In the genomic region with DNA sequence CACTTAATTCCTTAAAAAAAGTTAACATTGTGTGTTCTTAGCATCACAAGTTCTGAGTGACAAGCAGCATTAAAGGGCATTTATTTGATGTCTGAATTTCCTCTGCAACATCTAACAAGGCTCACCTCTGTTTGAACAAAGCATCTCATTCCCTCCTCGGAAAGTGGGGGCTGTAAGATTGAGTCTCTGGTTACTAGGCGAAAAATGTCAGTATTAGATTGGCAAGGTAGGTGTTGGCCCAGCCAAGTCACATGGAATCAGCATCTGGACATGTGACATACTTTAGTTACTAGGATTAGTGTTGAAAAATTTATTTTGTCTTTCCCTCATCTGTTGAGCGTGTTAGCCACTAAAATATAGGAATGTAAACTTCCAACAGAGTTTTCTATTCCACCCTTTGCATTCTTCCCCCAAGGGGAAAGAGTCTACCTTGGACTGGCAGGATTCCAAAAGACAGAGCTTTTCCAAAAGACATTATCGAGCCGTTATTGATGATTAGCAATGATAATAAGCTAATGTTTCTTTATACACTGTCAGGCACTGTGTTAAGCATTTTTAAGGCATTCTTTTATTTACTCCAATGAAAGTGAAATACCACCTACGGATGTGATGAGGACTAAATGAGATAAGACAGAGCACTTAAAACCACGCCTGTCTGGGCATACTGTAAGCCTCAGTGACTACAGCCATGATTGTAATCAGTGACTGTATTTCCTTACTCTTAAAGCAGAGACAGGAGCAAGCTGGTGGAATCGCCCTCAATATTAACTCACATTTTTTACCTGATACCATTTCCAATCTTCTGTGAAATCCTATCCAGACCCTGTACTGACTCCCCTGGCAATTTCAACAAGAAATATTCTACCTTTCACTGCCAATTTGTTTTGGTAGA, we compare ENCODE assay signal across 8 cellular contexts.
DNase-seq lines count a peak whose midpoint lies in the region; ATAC-seq and TF ChIP-seq lines count a peak whose summit lies in the region.
"Had no signal": no experiment of that assay in that cellular context is flagged by ENCODE, and none has a peak within 500 bp of the region (broad histone marks: within the 10 kb centered on the region; RNA-seq: fewer than 3 reads in every experiment).

No MANE protein-coding gene starts in this region.

- peaks cover 2% of the 10 kb centered on the region for H3F3A ChIP-seq in smooth muscle cell (ENCODE audit: low read depth)

- H3K4me1 ChIP-seq in mammary epithelial cell (ENCODE audit: insufficient read depth, low read length) (peaks cover 14% of the 10 kb centered on the region), smooth muscle cell (ENCODE audit: low read depth) (peaks cover 6% of the 10 kb centered on the region)

- TF ChIP-seq CTCF in mammary epithelial cell (conservative IDR thresholded peaks at IDR 0.05 in 1 of 2, IDR thresholded peaks at IDR 0.05 in 1 of 2; ENCODE audit: extremely low read depth in 1 of 2, insufficient read depth in 1 of 2, low read depth in 1 of 2, low read length in 2 of 2) (no peak), smooth muscle cell (IDR thresholded peaks at IDR 0.05; ENCODE audit: borderline replicate concordance, insufficient read depth, poor library complexity, severe bottlenecking) (no peak)

- dilution Hi-C loops in mammary epithelial cell (cut with HindIII; ENCODE audit: low sequenced_read_pairs) = no loop called here

- H3K36me3 ChIP-seq in mammary epithelial cell (ENCODE audit: insufficient read depth, low read length) (no peaks in the 10 kb centered on the region), smooth muscle cell (ENCODE audit: low read depth) (no peaks in the 10 kb centered on the region)

- in situ Hi-C loops in mammary epithelial cell (cut with MboI; ENCODE audit: low sequenced_read_pairs in 2 of 2) = no loop called here

- peak; percentile 68 for ATAC-seq in GM19035 (IDR thresholded peaks at IDR 0.05; ENCODE audit: unreplicated experiment)
- peak; percentile 70 for ATAC-seq in HG03097 (IDR thresholded peaks at IDR 0.05; ENCODE audit: low FRiP score, unreplicated experiment)

- H4K20me1 ChIP-seq in mammary epithelial cell (ENCODE audit: insufficient read depth, low read length) (no peaks in the 10 kb centered on the region), smooth muscle cell (ENCODE audit: low read depth) (no peaks in the 10 kb centered on the region)

- H3K27ac ChIP-seq in mammary epithelial cell (ENCODE audit: insufficient read depth, low read depth, low read length) = peak overlapping the region; percentile 69
- peak overlapping the region; percentile 87 for H3K27ac ChIP-seq in smooth muscle cell (ENCODE audit: low read depth)

- H3K9me3 ChIP-seq in mammary epithelial cell (replicated peaks; ENCODE audit: insufficient read depth, low read length) (no peaks in the 10 kb centered on the region), smooth muscle cell (replicated peaks; ENCODE audit: low read depth) (no peaks in the 10 kb centered on the region)

- H3K4me2 ChIP-seq in mammary epithelial cell (ENCODE audit: insufficient read depth, low read depth, low read length) (peak overlapping the region; percentile 85), smooth muscle cell (peak overlapping the region; percentile 80)

- H3K4me3 ChIP-seq in mammary epithelial cell (replicated peaks in 1 of 3; ENCODE audit: insufficient read depth in 1 of 3, low read depth in 2 of 3, low read length in 3 of 3) (peak overlapping the region in 2 of 3 experiments; percentile 36 to 46), smooth muscle cell (peak overlapping the region; percentile 33)

- TSS peak; percentile 85 for BruUV-seq in mammary epithelial cell (replicated peaks; lab: Mats Ljungman, UMichigan)

- H3K27me3 ChIP-seq in mammary epithelial cell (ENCODE audit: insufficient read depth, low read length) = no peaks in the 10 kb centered on the region
- no peaks in the 10 kb centered on the region for H3K27me3 ChIP-seq in smooth muscle cell (ENCODE audit: low read depth)

- peak overlapping the region; percentile 75 for H3K9ac ChIP-seq in mammary epithelial cell (ENCODE audit: insufficient read depth, low read length)
- H3K9ac ChIP-seq in smooth muscle cell (ENCODE audit: low read depth) = peak overlapping the region; percentile 75

- H3K79me2 ChIP-seq in mammary epithelial cell (ENCODE audit: insufficient read depth, low read length) = no peaks in the 10 kb centered on the region
- no peaks in the 10 kb centered on the region for H3K79me2 ChIP-seq in smooth muscle cell (ENCODE audit: low read depth)

- 39% methylated on average over 8 of the region's 8 CpGs for WGBS in mammary epithelial cell (ENCODE audit: low coverage, missing lambda C conversion rate)
- 52% methylated on average over 8 of the region's 8 CpGs for WGBS in smooth muscle cell (ENCODE audit: low lambda C conversion rate)

- H2AFZ ChIP-seq in mammary epithelial cell (ENCODE audit: low read depth, low read length) (peak overlapping the region; percentile 80), smooth muscle cell (ENCODE audit: low read depth) (peak overlapping the region; percentile 83)

- CTCF ChIA-PET in mammary epithelial cell (lab: Charles Lee; ENCODE audit: low non-redundant PET) = no interaction called here

- intact Hi-C loops in mammary epithelial cell (cut with micrococcal nuclease) = loop anchor here (5.0 to 10.0 kb wide), 2 partner anchors 57 to 196 kb away; partner anchors contain the start of gene BTG1

- DNase-seq in mammary epithelial cell = peak; percentile 67
- DNase-seq in smooth muscle cell (lab: John Stamatoyannopoulos, UW; ENCODE audit: unreplicated experiment) = no peak
- DNase-seq in DMS114 treated with DMSO at 0.1 percent for 48 hours (lab: John Stamatoyannopoulos, UW; ENCODE audit: unreplicated experiment) = no peak
- no peak for DNase-seq in stimulated activated CD4-positive, alpha-beta T cell treated with anti-CD3 and anti-CD28 coated beads, Interleukin-4, amount 100 ng/mL, for 4 hours
- no peak for DNase-seq in NCI-H1417 treated with DMSO at 0.1 percent for 48 hours (lab: John Stamatoyannopoulos, UW)
- DNase-seq: foreskin melanocyte had no signal
